14 cellular contexts compared by ENCODE assay signal in the genomic region with DNA sequence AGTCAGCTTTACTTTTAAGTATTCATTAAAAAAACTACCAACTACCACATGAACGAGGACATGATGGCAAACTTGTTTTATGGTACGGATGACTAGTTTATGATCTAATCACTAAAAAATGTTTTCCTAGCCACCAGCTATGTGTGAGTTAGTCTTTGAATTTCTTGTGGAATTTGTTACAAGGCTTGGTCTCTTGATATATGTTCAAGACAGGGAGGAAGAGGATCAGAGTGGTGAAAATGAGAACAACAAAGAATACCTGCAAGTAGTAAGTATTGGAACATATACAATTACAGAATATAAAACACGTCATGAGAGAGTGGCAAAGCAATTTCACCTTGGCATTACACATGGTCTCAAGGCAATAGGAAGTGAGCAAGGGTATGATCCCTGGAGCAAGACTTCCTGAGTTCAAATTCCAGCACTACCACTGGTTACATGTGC.
DNase-seq lines count a peak whose midpoint lies in the region; TF ChIP-seq lines count a peak whose summit lies in the region.
"Had no signal": no experiment of that assay in that cellular context is flagged by ENCODE, and none has a peak within 500 bp of the region (broad histone marks: within the 10 kb centered on the region; RNA-seq: fewer than 3 reads in every experiment).

No MANE protein-coding gene starts in this region.

- no peaks in the 10 kb centered on the region for H3K36me3 ChIP-seq in SJCRH30
- H3K36me3 ChIP-seq in fibroblast of lung (ENCODE audit: control insufficient read depth, insufficient read depth, low read length), result no peaks in the 10 kb centered on the region
- no peaks in the 10 kb centered on the region for H3K36me3 ChIP-seq in thyroid gland

- H3K27me3 ChIP-seq in SJCRH30 (no peaks in the 10 kb centered on the region), fibroblast of lung (ENCODE audit: control insufficient read depth, insufficient read depth, low read length) (no peaks in the 10 kb centered on the region), thyroid gland (no peaks in the 10 kb centered on the region)

- H3K79me2 ChIP-seq in fibroblast of lung (ENCODE audit: control insufficient read depth, insufficient read depth, low read length), result no peaks in the 10 kb centered on the region

- no peak overlapping the region for H3K4me3 ChIP-seq in SJCRH30
- no peak overlapping the region for H3K4me3 ChIP-seq in fibroblast of lung (replicated peaks in 1 of 4; ENCODE audit: control extremely low read depth in 1 of 4, insufficient read depth in 1 of 4, low read depth in 3 of 4, low read length in 4 of 4)
- H3K4me3 ChIP-seq in retinal pigment epithelial cell (ENCODE audit: low read length), result no peak overlapping the region
- H3K4me3 ChIP-seq in thyroid gland (replicated peaks in 1 of 3), result no peak overlapping the region
- no peak overlapping the region for H3K4me3 ChIP-seq in coronary artery
- H3K4me3 ChIP-seq: K562 had no signal

- no peaks in the 10 kb centered on the region for H4K20me1 ChIP-seq in fibroblast of lung (ENCODE audit: control insufficient read depth, extremely low read depth, insufficient read depth, low read length)

- H2AFZ ChIP-seq in fibroblast of lung (ENCODE audit: low read length), result no peak overlapping the region

- H3K4me1 ChIP-seq in SJCRH30 (peaks cover 38% of the 10 kb centered on the region), fibroblast of lung (ENCODE audit: control insufficient read depth, extremely low read depth, insufficient read depth, low read length) (peaks cover 7% of the 10 kb centered on the region), thyroid gland (no peaks in the 10 kb centered on the region)

- TF ChIP-seq POLR2A in thyroid gland (IDR thresholded peaks at IDR 0.05), result no peak

- intact Hi-C loops in thyroid gland (cut with DNase I), result no loop called here

- no peak overlapping the region for H3K9ac ChIP-seq in fibroblast of lung (ENCODE audit: insufficient read depth, low read length)

- DNase-seq in GM04503 (ENCODE audit: low read depth) (peak; percentile 91), SJCRH30 (peak in 1 of 2 experiments; percentile 34), fibroblast of lung (ENCODE audit: low read depth in 2 of 2) (peak; percentile 86 to 98), retinal pigment epithelial cell (ENCODE audit: low read depth) (peak; percentile 85), SHP77 (lab: John Stamatoyannopoulos, UW) (no peak), thyroid gland (no peak), NCI-H2107 (lab: John Stamatoyannopoulos, UW) (no peak), coronary artery (ENCODE audit: low spot score) (no peak)
- DNase-seq: activated CD4-positive, alpha-beta T cell treated with anti-CD3 and anti-CD28 coated beads for 36 hours; activated gamma-delta T cell; NCI-H2171; stimulated activated CD4-positive, alpha-beta T cell treated with anti-CD3 and anti-CD28 coated beads, Interleukin-4, amount 100 ng/mL, for 4 hours; substantia nigra had no signal

- WGBS in thyroid gland, 2 donors, result 56 to 58% methylated on average over 3 of the region's 3 CpGs

- TF ChIP-seq CTCF in fibroblast of lung (conservative IDR thresholded peaks at IDR 0.05 in 1 of 2, IDR thresholded peaks at IDR 0.05 in 1 of 2; ENCODE audit: low read depth in 1 of 2, low read length in 2 of 2) (no peak), retinal pigment epithelial cell (conservative IDR thresholded peaks at IDR 0.05; ENCODE audit: low read depth, low read length) (no peak), thyroid gland (IDR thresholded peaks at IDR 0.05) (no peak), coronary artery (IDR thresholded peaks at IDR 0.05) (no peak)

- H3K9me3 ChIP-seq in SJCRH30 (replicated peaks) (peaks cover 5% of the 10 kb centered on the region; the same call in 1 of the 2 replicates), fibroblast of lung (ENCODE audit: control insufficient read depth, insufficient read depth, low read depth, low read length) (no peaks in the 10 kb centered on the region), thyroid gland (no peaks in the 10 kb centered on the region)

- H3K4me2 ChIP-seq in fibroblast of lung (ENCODE audit: extremely low read depth, insufficient read depth, low read length), result no peak overlapping the region

- H3K27ac ChIP-seq in SJCRH30, result peak overlapping the region; percentile 25
- H3K27ac ChIP-seq in fibroblast of lung (ENCODE audit: insufficient read depth, low read length), result peak overlapping the region; percentile 30
- no peak overlapping the region for H3K27ac ChIP-seq in thyroid gland
- H3K27ac ChIP-seq in coronary artery, result no peak overlapping the region

Comparison
In these comparisons a context has a peak if more than half of its experiments do, and no peak if none do; other contexts are left out.
1. DNase-seq: peak in GM04503 (single experiment), fibroblast of lung (2 of 2) and retinal pigment epithelial cell (single experiment); none in SHP77 (0 of 2), thyroid gland (0 of 2), NCI-H2107 (single experiment) and coronary artery (single experiment).
2. H3K27ac ChIP-seq: peak in SJCRH30 (single experiment) and fibroblast of lung (single experiment); none in thyroid gland (0 of 3) and coronary artery (0 of 2).